12 cellular contexts compared by ENCODE assay signal in genomic region chr1:200894712-200895447, GRCh38. TPM values are rescaled to one million over a fixed set of nuclear protein-coding genes. Genes with fewer than 3 reads are reported as not detected.
DNase-seq lines count a peak whose midpoint lies in the region; ATAC-seq, FAIRE-seq and TF ChIP-seq lines count a peak whose summit lies in the region.
"Had no signal": no experiment of that assay in that cellular context is flagged by ENCODE, and none has a peak within 500 bp of the region (broad histone marks: within the 10 kb centered on the region; RNA-seq: fewer than 3 reads in every experiment).

Gene INAVA (plus strand): TSS chr1:200894900. CDS start chr1:200898401, 3,501 bp downstream.

- peaks cover 41% of the 10 kb centered on the region for H3K4me1 Mint-ChIP-seq in astrocyte (ENCODE audit: low read depth, unreplicated experiment)

- no peaks in the 10 kb centered on the region; the same call in 1 of the 2 replicates for H3K79me2 ChIP-seq in HCT116 (ENCODE audit: insufficient read depth, low read length)
- no peaks in the 10 kb centered on the region for H3K79me2 ChIP-seq in astrocyte (ENCODE audit: insufficient read depth, low read length)

- peaks cover 4% of the 10 kb centered on the region for H3K9me3 Mint-ChIP-seq in astrocyte (ENCODE audit: unreplicated experiment)

- H2AFZ ChIP-seq in HCT116 (ENCODE audit: low read depth, low read length, poor library complexity, severe bottlenecking) (no peak within 1 kb of the TSS), astrocyte (ENCODE audit: low read depth, low read length) (no peak within 1 kb of the TSS)

- H3K36me3 ChIP-seq in HCT116 (ENCODE audit: control insufficient read depth in 1 of 2, insufficient read depth in 2 of 2, low read length in 2 of 2) (no peaks in the 10 kb centered on the region), astrocyte (ENCODE audit: insufficient read depth, low read length) (no peaks in the 10 kb centered on the region), stomach (peaks cover 2 to 19% (median 7%) of the 10 kb centered on the region in 4 donors)
- H3K36me3 ChIP-seq: thyroid gland had no signal

- TF ChIP-seq CTCF in HCT116 (IDR thresholded peaks at IDR 0.05 in 2 of 3, conservative IDR thresholded peaks at IDR 0.05 in 1 of 3; ENCODE audit: borderline replicate concordance in 1 of 3, insufficient read depth in 1 of 3, low read depth in 2 of 3, low read length in 2 of 3) (peak in 2 of 3 experiments; percentile 36 to 38; a peak in 4 of 6 replicates), astrocyte (IDR thresholded peaks at IDR 0.05; ENCODE audit: insufficient read depth, low read depth, low read length) (no peak), stomach (IDR thresholded peaks at IDR 0.05) (no peak), GM20000 (IDR thresholded peaks at IDR 0.05; ENCODE audit: extremely low read depth, missing control alignments) (no peak)

- H4K20me1 ChIP-seq in HCT116 (ENCODE audit: insufficient read depth), result no peaks in the 10 kb centered on the region
- no peaks in the 10 kb centered on the region for H4K20me1 ChIP-seq in astrocyte (ENCODE audit: insufficient read depth, low read length)

- intact Hi-C loops in HCT116 (cut with micrococcal nuclease) (loop anchor here (1.0 kb wide), 1 partner anchor 148 kb away; no protein-coding TSS in a partner anchor), left colon (cut with DNase I, micrococcal nuclease) (no loop called here), stomach (cut with DNase I; ENCODE audit: low total_unique reads) (no loop called here)

- no peaks in the 10 kb centered on the region for H3K9me3 ChIP-seq in HCT116 (ENCODE audit: control insufficient read depth in 1 of 2, insufficient read depth in 1 of 2, low read depth in 1 of 2, low read length in 2 of 2)
- H3K9me3 ChIP-seq in astrocyte (ENCODE audit: insufficient read depth, low read depth, low read length), result no peaks in the 10 kb centered on the region
- H3K9me3 ChIP-seq in stomach, result no peaks in the 10 kb centered on the region
- H3K9me3 ChIP-seq: thyroid gland had no signal

- peak within 1 kb of the TSS; percentile 6 for H3K4me3 Mint-ChIP-seq in astrocyte (ENCODE audit: unreplicated experiment)

- H3K4me2 ChIP-seq in HCT116 (ENCODE audit: low read length) (peak within 1 kb of the TSS; percentile 97), astrocyte (ENCODE audit: low read length) (no peak within 1 kb of the TSS)

- 39 to 77% (median 47%) methylated on average over 10 to 15 of the region's 15 CpGs for WGBS in stomach, 5 donors

- RAD21 ChIA-PET in HCT116 (lab: Charles Lee; ENCODE audit: low non-redundant PET in 1 of 2, low total read pairs in 2 of 2, uncharacterized antibody in 2 of 2, unreplicated experiment in 2 of 2), result no interaction called here

- no peak within 1 kb of the TSS for H3K27ac Mint-ChIP-seq in astrocyte (ENCODE audit: unreplicated experiment)

- CTCF ChIA-PET in HCT116 (lab: Charles Lee), result interaction anchor here (0.8 kb wide), 1 partner anchor 360 kb away, joined by 3 read pairs; no protein-coding TSS in a partner anchor

- H3K36me3 Mint-ChIP-seq in astrocyte (ENCODE audit: low read depth, unreplicated experiment), result peaks cover 2% of the 10 kb centered on the region

- no peak for TF ChIP-seq EP300 in stomach (IDR thresholded peaks at IDR 0.05)

- no peaks in the 10 kb centered on the region for H3K9me2 ChIP-seq in HCT116 (ENCODE audit: insufficient read depth)

- POLR2A ChIA-PET in HCT116 (lab: Charles Lee), result interaction anchor here (0.7 kb wide), 1 partner anchor 273 kb away, joined by 3 read pairs; no protein-coding TSS in a partner anchor

- TSS peak; percentile 59 for BruUV-seq in HCT116 (replicated peaks; lab: Mats Ljungman, UMichigan)

- TF ChIP-seq POLR2A in HCT116 (IDR thresholded peaks at IDR 0.05; ENCODE audit: borderline replicate concordance, extremely low read depth, insufficient read depth, insufficient read length), result no peak
- peak in 1 of 4 donors; percentile 66 for TF ChIP-seq POLR2A in stomach (IDR thresholded peaks at IDR 0.05)

- TF ChIP-seq RAD21 in HCT116 (IDR thresholded peaks at IDR 0.05; ENCODE audit: low read depth), result no peak

- no peaks in the 10 kb centered on the region for H3K27me3 Mint-ChIP-seq in astrocyte (ENCODE audit: low read depth, unreplicated experiment)

- peak within 1 kb of the TSS; percentile 26 for H3K27ac ChIP-seq in HCT116 (ENCODE audit: low read depth, low read length)
- no peak within 1 kb of the TSS for H3K27ac ChIP-seq in astrocyte (ENCODE audit: low read depth, low read length)
- H3K27ac ChIP-seq in stomach, result peak within 1 kb of the TSS; percentile 82 to 91 (median 84)
- H3K27ac ChIP-seq: SK-N-MC, thyroid gland had no signal

- H3K4me3 ChIP-seq in HCT116 (replicated peaks in 1 of 2; ENCODE audit: low read depth in 1 of 2, low read length in 2 of 2) (peak within 1 kb of the TSS; percentile 63), astrocyte (ENCODE audit: insufficient read depth, low read depth, low read length) (no peak within 1 kb of the TSS), stomach (peak within 1 kb of the TSS; percentile 35 to 52 (median 42))
- H3K4me3 ChIP-seq: SK-N-MC, thyroid gland had no signal

- H3K4me1 ChIP-seq in HCT116 (ENCODE audit: control insufficient read depth in 1 of 2, insufficient read depth in 2 of 2, low read length in 2 of 2) (peaks cover 47 to 77% of the 10 kb centered on the region in 2 experiments), astrocyte (ENCODE audit: insufficient read depth, low read length) (peaks cover 22% of the 10 kb centered on the region), stomach (peaks cover 15 to 51% (median 25%) of the 10 kb centered on the region in 4 donors)

- ATAC-seq in HCT116, result peak; percentile 61
- peak; percentile 53 for ATAC-seq in left colon

- H3K27me3 ChIP-seq in HCT116 (ENCODE audit: insufficient read depth, low read length) (no peaks in the 10 kb centered on the region), astrocyte (ENCODE audit: insufficient read depth, low read length) (peaks cover 7% of the 10 kb centered on the region), stomach (peaks cover 0 to 22% (median 13%) of the 10 kb centered on the region in 3 donors)
- H3K27me3 ChIP-seq: thyroid gland had no signal

- H3K9ac ChIP-seq in HCT116 (ENCODE audit: low read length), result peak within 1 kb of the TSS; percentile 62
- no peak within 1 kb of the TSS for H3K9ac ChIP-seq in astrocyte (ENCODE audit: low read length)

- DNase-seq in HCT116 (ENCODE audit: low read depth, low spot score), result peak; percentile 53
- DNase-seq in astrocyte (ENCODE audit: low read depth), result no peak
- peak; percentile 82 to 88 for DNase-seq in left colon
- DNase-seq in stomach, result peak; percentile 80
- no peak for DNase-seq in UCSD-AML1 (lab: John Stamatoyannopoulos, UW; ENCODE audit: unreplicated experiment)
- DNase-seq in GM20000 (ENCODE audit: low spot score), result no peak
- no peak for DNase-seq in GM19239 (ENCODE audit: insufficient read length, low spot score)
- DNase-seq in AG20443 (ENCODE audit: low spot score), result no peak
- DNase-seq: NCI-H2227 treated with DMSO at 0.1 percent for 48 hours; stimulated activated CD4-positive, alpha-beta T cell treated with anti-CD3 and anti-CD28 coated beads, Interleukin-4, amount 100 ng/mL, for 1 hour had no signal

- no peak for FAIRE-seq in astrocyte (lab: Jason Lieb, UNC)
- FAIRE-seq in GM19239 (lab: Jason Lieb, UNC), result no peak

TF ChIP-seq in HCT116, 20 proteins besides CTCF, POLR2A, EP300 and RAD21:
- TF ChIP-seq SRF (IDR thresholded peaks at IDR 0.05; ENCODE audit: low read depth), result no peak
- TF ChIP-seq POLR2AphosphoS5 (IDR thresholded peaks at IDR 0.05; ENCODE audit: low read depth, low read length), result peak; percentile 96
- TF ChIP-seq ZNF274 (IDR thresholded peaks at IDR 0.05; ENCODE audit: low read depth, low read length), result no peak
- TF ChIP-seq ZFX (IDR thresholded peaks at IDR 0.05), result 0 out of 2 replicates have a peak, but pooled peaks have one; percentile 18
- peak; percentile 19 for TF ChIP-seq YY1 (IDR thresholded peaks at IDR 0.05; ENCODE audit: extremely low read depth, insufficient replicate concordance, low read depth, low read length)
- TF ChIP-seq ZBTB33 (IDR thresholded peaks at IDR 0.05; ENCODE audit: extremely low read depth, insufficient replicate concordance, low read length), result peak; percentile 61
TF ChIP-seq in HCT116: peak in this region for 4.

RNA-seq across cellular contexts. Expression of gene INAVA, which starts in this region (rescaled TPM):
- total RNA-seq in HCT116 (2021; ENCODE audit: unreplicated experiment), result 18.8 TPM
- polyA plus RNA-seq in HCT116 (2012), result 27.0 and 30.4 TPM in 2 replicates
- total RNA-seq in astrocyte, result 9.5 and 10.3 TPM in 2 replicates
- 100 to 1,000 TPM; 172 to 195 TPM for total RNA-seq in left colon
- 100 to 1,000 TPM in 3 of 5 donors, 10 to 100 TPM in 2; 38.0 to 184 (median 102) TPM for total RNA-seq in stomach
- 10 to 100 TPM; 11.3 to 75.3 (median 28.2) TPM for polyA plus RNA-seq in stomach

Comparison
In these comparisons a context has a peak if more than half of its experiments do, and no peak if none do; other contexts are left out.
1. DNase-seq: peak in HCT116 (single experiment), left colon (2 of 2) and stomach (single experiment); none in astrocyte (single experiment), UCSD-AML1 (single experiment), GM20000 (single experiment), GM19239 (single experiment) and AG20443 (single experiment).
2. CTCF ChIP-seq: peak in HCT116 (2 of 3); none in astrocyte (single experiment), stomach (0 of 7) and GM20000 (single experiment).